ENCODE assay signal across 33 cellular contexts in the genomic region with DNA sequence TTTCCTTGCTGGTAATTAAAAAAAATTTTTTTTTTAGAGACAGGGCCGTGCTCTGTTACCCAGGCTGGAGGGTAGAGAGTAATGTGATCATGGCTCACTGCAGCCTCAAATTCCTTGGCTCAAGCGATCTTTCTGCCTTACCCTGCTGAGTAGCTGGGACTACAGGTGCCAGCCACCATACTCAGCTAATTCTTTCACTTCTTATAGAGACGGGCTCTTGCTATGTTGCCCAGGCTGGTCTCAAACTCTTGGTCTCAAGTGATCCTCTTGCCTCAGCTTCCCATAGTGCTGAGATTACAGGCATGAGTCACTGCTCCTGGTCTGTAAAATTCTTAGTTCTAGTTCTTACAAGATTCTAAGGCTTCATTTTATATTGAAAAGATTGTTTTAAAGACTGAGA. TPM values are rescaled to one million over a fixed set of nuclear protein-coding genes. Genes with fewer than 3 reads are reported as not detected.
A peak's percentile ranks its signal among the peaks of the same experiment; 100 is the strongest.
DNase-seq lines count a peak whose midpoint lies in the region; ATAC-seq, FAIRE-seq and TF ChIP-seq lines count a peak whose summit lies in the region.
"Had no signal": no experiment of that assay in that cellular context is flagged by ENCODE, and none has a peak within 500 bp of the region (broad histone marks: within the 10 kb centered on the region; RNA-seq: fewer than 3 reads in every experiment).

No MANE protein-coding gene starts in this region.

- TF ChIP-seq POLR2A in K562 (conservative IDR thresholded peaks at IDR 0.05) (no peak), upper lobe of left lung (IDR thresholded peaks at IDR 0.05) (no peak)

- TF ChIP-seq RAD21 in SK-N-SH (IDR thresholded peaks at IDR 0.05; ENCODE audit: low read length) = no peak
- no peak for TF ChIP-seq RAD21 in K562 (CRISPR knock-in tag; conservative IDR thresholded peaks at IDR 0.05 in 1 of 2, IDR thresholded peaks at IDR 0.05 in 1 of 2)

- H3K27ac Mint-ChIP-seq in stimulated activated naive CD8-positive, alpha-beta T cell treated with anti-CD3 and anti-CD28 coated beads, Interleukin-15, amount 100 ng/mL, for 72 hours = no peak overlapping the region
- H3K27ac Mint-ChIP-seq: CD8-positive, alpha-beta memory T cell; IgD-negative memory B cell; memory B cell had no signal

- H3K4me1 Mint-ChIP-seq in stimulated activated naive CD8-positive, alpha-beta T cell treated with anti-CD3 and anti-CD28 coated beads, Interleukin-15, amount 100 ng/mL, for 72 hours = no peaks in the 10 kb centered on the region
- H3K4me1 Mint-ChIP-seq: CD8-positive, alpha-beta memory T cell; IgD-negative memory B cell; memory B cell had no signal

- FAIRE-seq in K562 (lab: Jason Lieb, UNC) = no peak

- H3K4me2 ChIP-seq in SK-N-SH = no peak overlapping the region
- H3K4me2 ChIP-seq in K562 (ENCODE audit: insufficient read depth, low read length) = no peak overlapping the region
- H3K4me2 ChIP-seq: smooth muscle cell had no signal

- H3K27ac ChIP-seq in SK-N-SH (ENCODE audit: low read depth in 2 of 2, low read length in 1 of 2) (no peak overlapping the region), K562 (ENCODE audit: extremely low read depth, low read depth, low read length) (no peak overlapping the region), upper lobe of left lung (no peak overlapping the region)
- H3K27ac ChIP-seq: coronary artery, epithelial cell of prostate, pancreas, Peyer's patch, SJSA1, thoracic aorta, vagina had no signal

- ATAC-seq in SK-N-SH treated with all-trans-retinoic acid at 6 μM for 48 hours = no peak
- ATAC-seq in stimulated activated naive CD8-positive, alpha-beta T cell treated with anti-CD3 and anti-CD28 coated beads, Interleukin-15, amount 100 ng/mL, for 72 hours = peak; percentile 28
- ATAC-seq in stimulated activated naive CD8-positive, alpha-beta T cell treated with anti-CD3 and anti-CD28 coated beads, Interleukin-15, Interleukin-2, amounts not matched to agents 100 U/mL and 50 U/mL, for 24 hours = no peak
- no peak for ATAC-seq in K562
- no peak for ATAC-seq in upper lobe of left lung (ENCODE audit: low FRiP score in 2 of 2)
- ATAC-seq: left colon, pancreas had no signal

- 75% methylated on average over 3 of the region's 3 CpGs for WGBS in SK-N-SH (ENCODE audit: low lambda C conversion rate)
- WGBS in K562 (ENCODE audit: insufficient coverage, low coverage, missing lambda C conversion rate) = 23% methylated on average over 3 of the region's 3 CpGs
- 84 to 89% methylated on average over 3 of the region's 3 CpGs for WGBS in upper lobe of left lung, 2 donors

- no peaks in the 10 kb centered on the region for H4K20me1 ChIP-seq in SK-N-SH (ENCODE audit: insufficient read depth)
- no peaks in the 10 kb centered on the region for H4K20me1 ChIP-seq in K562 (replicated peaks; ENCODE audit: control insufficient read depth, insufficient read depth, low read length)

- H3F3A ChIP-seq in SK-N-SH (replicated peaks; ENCODE audit: insufficient read depth) = no peaks in the 10 kb centered on the region

- no peaks in the 10 kb centered on the region for H3K9me2 ChIP-seq in SK-N-SH

- H3K27me3 Mint-ChIP-seq in stimulated activated naive CD8-positive, alpha-beta T cell treated with anti-CD3 and anti-CD28 coated beads, Interleukin-15, amount 100 ng/mL, for 72 hours = peaks cover 10% of the 10 kb centered on the region
- H3K27me3 Mint-ChIP-seq: IgD-negative memory B cell had no signal

- no peaks in the 10 kb centered on the region for H3K27me3 ChIP-seq in SK-N-SH (ENCODE audit: insufficient read depth)
- no peaks in the 10 kb centered on the region for H3K27me3 ChIP-seq in K562 (ENCODE audit: control insufficient read depth in 2 of 2, insufficient read depth in 2 of 2, low read length in 2 of 2)
- no peaks in the 10 kb centered on the region for H3K27me3 ChIP-seq in upper lobe of left lung
- H3K27me3 ChIP-seq: BE2C, pancreas, Peyer's patch, vagina had no signal

- intact Hi-C loops in K562 (cut with micrococcal nuclease) = no loop called here

- no peaks in the 10 kb centered on the region for H3K9me3 Mint-ChIP-seq in stimulated activated naive CD8-positive, alpha-beta T cell treated with anti-CD3 and anti-CD28 coated beads, Interleukin-15, amount 100 ng/mL, for 72 hours
- H3K9me3 Mint-ChIP-seq: CD8-positive, alpha-beta memory T cell; IgD-negative memory B cell had no signal

- H3K9me1 ChIP-seq in K562 (ENCODE audit: control insufficient read depth, insufficient read depth, low read length) = no peaks in the 10 kb centered on the region

- H3K9ac ChIP-seq in SK-N-SH (no peak overlapping the region), K562 (ENCODE audit: insufficient read depth in 1 of 2, low read depth in 2 of 2, low read length in 2 of 2) (no peak overlapping the region)

- TF ChIP-seq CTCF in SK-N-SH (IDR thresholded peaks at IDR 0.05) (no peak), K562 (IDR thresholded peaks at IDR 0.05 in 2 of 3, conservative IDR thresholded peaks at IDR 0.05 in 1 of 3; ENCODE audit: insufficient read depth in 2 of 3, low read depth in 1 of 3, low read length in 3 of 3) (no peak), upper lobe of left lung (IDR thresholded peaks at IDR 0.05) (no peak)

- H3K4me3 ChIP-seq in SK-N-SH (ENCODE audit: low read depth in 2 of 2, low read length in 1 of 2) = no peak overlapping the region
- H3K4me3 ChIP-seq in K562 = no peak overlapping the region
- no peak overlapping the region for H3K4me3 ChIP-seq in upper lobe of left lung
- H3K4me3 ChIP-seq: coronary artery, pancreas, Peyer's patch, SJSA1, smooth muscle cell, thoracic aorta, vagina had no signal

- no peaks in the 10 kb centered on the region for H3K79me2 ChIP-seq in SK-N-SH (ENCODE audit: insufficient read depth)
- no peaks in the 10 kb centered on the region for H3K79me2 ChIP-seq in K562 (ENCODE audit: control insufficient read depth, insufficient read depth, low read length)

- POLR2A ChIA-PET in SK-N-SH (lab: Yijun Ruan, JAX) = no interaction called here
- POLR2A ChIA-PET in K562 (lab: Yijun Ruan, JAX) = interaction anchor here (0.9 kb wide), 1 partner anchor 12 kb away, joined by 3 read pairs; no protein-coding TSS in a partner anchor

- H3K36me3 ChIP-seq in SK-N-SH (replicated peaks in 1 of 2; ENCODE audit: control insufficient read depth in 1 of 2, insufficient read depth in 2 of 2, low read length in 1 of 2) = no peaks in the 10 kb centered on the region
- H3K36me3 ChIP-seq in K562 (ENCODE audit: control insufficient read depth, insufficient read depth, low read length) = no peaks in the 10 kb centered on the region
- H3K36me3 ChIP-seq in upper lobe of left lung = no peaks in the 10 kb centered on the region
- H3K36me3 ChIP-seq: BE2C, pancreas, Peyer's patch, SJSA1, thoracic aorta, vagina had no signal

- in situ Hi-C loops in K562 (cut with MboI) = no loop called here

- H3K4me1 ChIP-seq in SK-N-SH (ENCODE audit: control insufficient read depth in 1 of 2, insufficient read depth in 2 of 2, low read depth in 1 of 2, low read length in 1 of 2) = peaks cover 0 to 4% of the 10 kb centered on the region in 2 experiments; a peak in 1 of 4 replicates
- peaks cover 0 to 4% of the 10 kb centered on the region in 2 experiments; a peak in 1 of 5 replicates for H3K4me1 ChIP-seq in K562 (replicated peaks in 1 of 2; ENCODE audit: control insufficient read depth in 2 of 2, insufficient read depth in 2 of 2, low read length in 2 of 2)
- H3K4me1 ChIP-seq in upper lobe of left lung = peaks cover 0 to 8% (median 3%) of the 10 kb centered on the region in 4 donors
- H3K4me1 ChIP-seq: pancreas, vagina had no signal

- CTCF ChIA-PET in SK-N-SH (lab: Yijun Ruan, JAX) (interaction anchor here (0.8 to 1.9 kb wide), 6 partner anchors 9 to 143 kb away, joined by 3 to 7 read pairs (median 4); no protein-coding TSS in a partner anchor), K562 (lab: Yijun Ruan, JAX; ENCODE audit: low intra/inter-chr PET ratio) (no interaction called here)

- TF ChIP-seq EP300 in SK-N-SH (IDR thresholded peaks at IDR 0.05; ENCODE audit: borderline replicate concordance in 1 of 2, low read depth in 1 of 2, low read length in 1 of 2) (no peak), K562 (IDR thresholded peaks at IDR 0.05; ENCODE audit: low read length) (no peak), upper lobe of left lung (IDR thresholded peaks at IDR 0.05) (no peak)

- H3K9me3 ChIP-seq in SK-N-SH (no peaks in the 10 kb centered on the region), K562 (replicated peaks; ENCODE audit: control insufficient read depth, insufficient read depth, low read depth, low read length) (no peaks in the 10 kb centered on the region), upper lobe of left lung (no peaks in the 10 kb centered on the region)
- H3K9me3 ChIP-seq: BE2C, pancreas, Peyer's patch, SJSA1, thoracic aorta, vagina had no signal

- BruUV-seq in K562 (replicated peaks; lab: Mats Ljungman, UMichigan) = no TSS peak

- no peak for DNase-seq in SK-N-SH
- no peak for DNase-seq in stimulated activated naive CD8-positive, alpha-beta T cell treated with anti-CD3 and anti-CD28 coated beads, Interleukin-15, amount 100 ng/mL, for 72 hours
- no peak for DNase-seq in stimulated activated naive CD8-positive, alpha-beta T cell treated with anti-CD3 and anti-CD28 coated beads, Interleukin-15, Interleukin-2, amounts not matched to agents 100 U/mL and 50 U/mL, for 24 hours
- no peak for DNase-seq in K562 (ENCODE audit: extremely low read depth in 1 of 4, low spot score in 3 of 4)
- DNase-seq in epidermal melanocyte (ENCODE audit: insufficient read length, low spot score) = no peak
- no peak for DNase-seq in upper lobe of left lung
- no peak for DNase-seq in cerebellar nuclear complex (lab: John Stamatoyannopoulos, UW)
- DNase-seq: activated CD4-positive, CD25-positive, alpha-beta regulatory T cell; activated effector memory CD4-positive, alpha-beta T cell treated with Interleukin-2 at 50 U/mL for 16 hours; BE2C; CD8-positive, alpha-beta memory T cell; effector CD8-positive, alpha-beta T cell; hippocampal formation; left colon; NCI-H1105; NCI-H187; NCI-H510A treated with DMSO at 0.1 percent for 48 hours; pancreas; Peyer's patch; stimulated activated naive CD4-positive, alpha-beta T cell had no signal

- H2AFZ ChIP-seq in SK-N-SH (ENCODE audit: low read depth) (0 out of 2 replicates have a peak overlapping the region, but pooled peaks have one; percentile 17), K562 (ENCODE audit: low read depth, low read length) (peak overlapping the region; percentile 62)

- H3K4me3 Mint-ChIP-seq in stimulated activated naive CD8-positive, alpha-beta T cell treated with anti-CD3 and anti-CD28 coated beads, Interleukin-15, amount 100 ng/mL, for 72 hours = no peak overlapping the region
- H3K4me3 Mint-ChIP-seq: CD8-positive, alpha-beta memory T cell; IgD-negative memory B cell; memory B cell had no signal

RNA-seq across cellular contexts. Expression of a gene that starts 11.1 kb away (rescaled TPM):
- polyA plus RNA-seq in SK-N-SH (2012; rRNA removed) (not detected in 2 replicates), K562 (2011; rRNA removed) (not detected in 2 replicates), K562 (2014; fragmentation: Illumina TruSeq; extraction: Trizol) (not detected in 2 replicates), K562 (2014; fragmentation: Nextera tagmentation; extraction: Ambion mirVana) (not detected), K562 (2014; rRNA removed) (not detected in 2 replicates)
- polyA plus RNA-seq in SK-N-SH (2012; cell fraction: cytosol; rRNA removed) = not detected in 2 replicates
- not detected in 2 replicates for polyA plus RNA-seq in SK-N-SH (2012; cell fraction: nucleus; rRNA removed)
- total RNA-seq in K562 (2011; cell fraction: chromatin; rRNA removed; ENCODE audit: low replicate concordance) = not detected in 2 replicates
- total RNA-seq in K562 (2011; cell fraction: nucleolus; rRNA removed) = not detected in 2 replicates
- total RNA-seq in K562 (2011; cell fraction: nucleoplasm; rRNA removed) = not detected in 2 replicates
- total RNA-seq in K562 (2014; rRNA removed) (not detected in 2 replicates), K562 (2014; rRNA removed; fragmentation: Illumina TruSeq; extraction: Trizol) (not detected in 2 replicates), K562 (2015; rRNA removed; fragmentation: Illumina TruSeq; extraction: Trizol) (not detected in 2 replicates), K562 (2021) (not detected in 2 replicates), upper lobe of left lung (not detected)
- not detected in 2 replicates for polyA plus RNA-seq in K562 (2011; cell fraction: cytosol; rRNA removed)
- not detected in 2 replicates for polyA plus RNA-seq in K562 (2011; cell fraction: nucleus; rRNA removed)
- not detected in 2 replicates for polyA plus RNA-seq in K562 (2012)
- not detected in 2 replicates for polyA minus RNA-seq in K562 (2011; rRNA and poly(A)+ RNA removed)
- polyA minus RNA-seq in K562 (2011; cell fraction: cytosol; rRNA and poly(A)+ RNA removed) = not detected in 2 replicates
- polyA minus RNA-seq in K562 (2011; cell fraction: nucleus; rRNA and poly(A)+ RNA removed) = not detected in 2 replicates
- total RNA-seq: cardiac septum; CD8-positive, alpha-beta memory T cell; H4; left colon; pancreas; Peyer's patch; SJSA1; smooth muscle cell; T-helper 1 cell treated with Interleukin-12 subunit alpha and Interleukin-12 subunit beta and Interleukin-4 antibody, amounts not matched to agents 30 ng/mL and 1 ng/mL, for 36 hours; thoracic aorta; vagina had no signal
- polyA plus RNA-seq: CD8-positive, alpha-beta memory T cell; IgD-negative memory B cell; neural cell; smooth muscle cell had no signal
